Comparison of ENCODE assay signal across 2 cellular contexts in the genomic region with DNA sequence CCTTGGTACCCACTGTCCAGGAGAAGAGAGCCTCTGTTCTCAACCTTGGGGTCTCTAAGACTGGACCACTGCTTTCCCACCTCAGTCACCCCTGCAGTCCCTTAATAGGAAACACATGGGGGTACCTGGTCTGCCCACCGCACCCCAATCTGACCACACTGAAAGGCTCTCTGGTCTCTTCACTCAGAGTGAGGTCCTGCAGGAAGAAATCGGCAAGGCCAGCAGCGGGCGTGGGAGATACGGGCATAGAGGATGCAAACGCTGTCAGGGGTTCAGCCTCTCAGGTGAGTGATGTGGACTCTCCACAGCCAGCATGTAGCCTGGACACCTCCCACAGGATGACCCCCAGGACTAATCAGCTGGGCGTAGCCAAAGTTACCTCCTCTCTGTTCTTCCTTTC.
TF ChIP-seq lines count a peak whose summit lies in the region.

No MANE protein-coding gene starts in this region.

TF ChIP-seq in liver, 16 proteins besides CTCF, POLR2A, EP300 and RAD21:
- TF ChIP-seq FOXA2 (IDR thresholded peaks at IDR 0.05) (no peak), EGR1 (IDR thresholded peaks at IDR 0.05; ENCODE audit: low read depth in 2 of 2) (no peak), NR2F2 (IDR thresholded peaks at IDR 0.05) (no peak), GABPA (IDR thresholded peaks at IDR 0.05 in 1 of 2, conservative IDR thresholded peaks at IDR 0.05 in 1 of 2) (no peak)

TF ChIP-seq in HepG2, 621 proteins besides CTCF, POLR2A, EP300 and RAD21:
- TF ChIP-seq ZFP37 (CRISPR knock-in tag; IDR thresholded peaks at IDR 0.05; ENCODE audit: borderline replicate concordance), result no peak
- TF ChIP-seq ZNF792 (CRISPR knock-in tag; IDR thresholded peaks at IDR 0.05), result no peak
- TF ChIP-seq, protein P1, sequence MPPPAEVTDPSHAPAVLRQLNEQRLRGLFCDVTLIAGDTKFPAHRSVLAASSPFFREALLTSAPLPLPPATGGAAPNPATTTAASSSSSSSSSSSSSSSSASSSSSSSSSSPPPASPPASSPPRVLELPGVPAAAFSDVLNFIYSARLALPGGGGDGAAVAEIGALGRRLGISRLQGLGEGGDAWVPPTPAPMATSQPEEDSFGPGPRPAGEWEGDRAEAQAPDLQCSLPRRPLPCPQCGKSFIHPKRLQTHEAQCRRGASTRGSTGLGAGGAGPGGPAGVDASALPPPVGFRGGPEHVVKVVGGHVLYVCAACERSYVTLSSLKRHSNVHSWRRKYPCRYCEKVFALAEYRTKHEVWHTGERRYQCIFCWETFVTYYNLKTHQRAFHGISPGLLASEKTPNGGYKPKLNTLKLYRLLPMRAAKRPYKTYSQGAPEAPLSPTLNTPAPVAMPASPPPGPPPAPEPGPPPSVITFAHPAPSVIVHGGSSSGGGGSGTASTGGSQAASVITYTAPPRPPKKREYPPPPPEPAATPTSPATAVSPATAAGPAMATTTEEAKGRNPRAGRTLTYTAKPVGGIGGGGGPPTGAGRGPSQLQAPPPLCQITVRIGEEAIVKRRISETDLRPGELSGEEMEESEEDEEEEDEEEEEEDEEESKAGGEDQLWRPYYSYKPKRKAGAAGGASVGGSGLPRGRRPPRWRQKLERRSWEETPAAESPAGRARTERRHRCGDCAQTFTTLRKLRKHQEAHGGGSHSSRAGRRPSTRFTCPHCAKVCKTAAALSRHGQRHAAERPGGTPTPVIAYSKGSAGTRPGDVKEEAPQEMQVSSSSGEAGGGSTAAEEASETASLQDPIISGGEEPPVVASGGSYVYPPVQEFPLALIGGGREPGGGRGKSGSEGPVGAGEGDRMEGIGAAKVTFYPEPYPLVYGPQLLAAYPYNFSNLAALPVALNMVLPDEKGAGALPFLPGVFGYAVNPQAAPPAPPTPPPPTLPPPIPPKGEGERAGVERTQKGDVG (CRISPR knock-in tag; IDR thresholded peaks at IDR 0.05; ENCODE audit: borderline replicate concordance), result no peak
- TF ChIP-seq ZSCAN12 (CRISPR knock-in tag; IDR thresholded peaks at IDR 0.05), result no peak
- TF ChIP-seq, protein P2, sequence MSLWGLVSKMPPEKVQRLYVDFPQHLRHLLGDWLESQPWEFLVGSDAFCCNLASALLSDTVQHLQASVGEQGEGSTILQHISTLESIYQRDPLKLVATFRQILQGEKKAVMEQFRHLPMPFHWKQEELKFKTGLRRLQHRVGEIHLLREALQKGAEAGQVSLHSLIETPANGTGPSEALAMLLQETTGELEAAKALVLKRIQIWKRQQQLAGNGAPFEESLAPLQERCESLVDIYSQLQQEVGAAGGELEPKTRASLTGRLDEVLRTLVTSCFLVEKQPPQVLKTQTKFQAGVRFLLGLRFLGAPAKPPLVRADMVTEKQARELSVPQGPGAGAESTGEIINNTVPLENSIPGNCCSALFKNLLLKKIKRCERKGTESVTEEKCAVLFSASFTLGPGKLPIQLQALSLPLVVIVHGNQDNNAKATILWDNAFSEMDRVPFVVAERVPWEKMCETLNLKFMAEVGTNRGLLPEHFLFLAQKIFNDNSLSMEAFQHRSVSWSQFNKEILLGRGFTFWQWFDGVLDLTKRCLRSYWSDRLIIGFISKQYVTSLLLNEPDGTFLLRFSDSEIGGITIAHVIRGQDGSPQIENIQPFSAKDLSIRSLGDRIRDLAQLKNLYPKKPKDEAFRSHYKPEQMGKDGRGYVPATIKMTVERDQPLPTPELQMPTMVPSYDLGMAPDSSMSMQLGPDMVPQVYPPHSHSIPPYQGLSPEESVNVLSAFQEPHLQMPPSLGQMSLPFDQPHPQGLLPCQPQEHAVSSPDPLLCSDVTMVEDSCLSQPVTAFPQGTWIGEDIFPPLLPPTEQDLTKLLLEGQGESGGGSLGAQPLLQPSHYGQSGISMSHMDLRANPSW (CRISPR knock-in tag; IDR thresholded peaks at IDR 0.05; ENCODE audit: borderline replicate concordance), result no peak
- no peak for TF ChIP-seq NRL (CRISPR knock-in tag; IDR thresholded peaks at IDR 0.05; ENCODE audit: borderline replicate concordance)
- TF ChIP-seq ZNF101 (CRISPR knock-in tag; IDR thresholded peaks at IDR 0.05; ENCODE audit: borderline replicate concordance, low read depth), result no peak
- no peak for TF ChIP-seq ZFP36L2 (CRISPR knock-in tag; IDR thresholded peaks at IDR 0.05)
- TF ChIP-seq, protein P3, sequence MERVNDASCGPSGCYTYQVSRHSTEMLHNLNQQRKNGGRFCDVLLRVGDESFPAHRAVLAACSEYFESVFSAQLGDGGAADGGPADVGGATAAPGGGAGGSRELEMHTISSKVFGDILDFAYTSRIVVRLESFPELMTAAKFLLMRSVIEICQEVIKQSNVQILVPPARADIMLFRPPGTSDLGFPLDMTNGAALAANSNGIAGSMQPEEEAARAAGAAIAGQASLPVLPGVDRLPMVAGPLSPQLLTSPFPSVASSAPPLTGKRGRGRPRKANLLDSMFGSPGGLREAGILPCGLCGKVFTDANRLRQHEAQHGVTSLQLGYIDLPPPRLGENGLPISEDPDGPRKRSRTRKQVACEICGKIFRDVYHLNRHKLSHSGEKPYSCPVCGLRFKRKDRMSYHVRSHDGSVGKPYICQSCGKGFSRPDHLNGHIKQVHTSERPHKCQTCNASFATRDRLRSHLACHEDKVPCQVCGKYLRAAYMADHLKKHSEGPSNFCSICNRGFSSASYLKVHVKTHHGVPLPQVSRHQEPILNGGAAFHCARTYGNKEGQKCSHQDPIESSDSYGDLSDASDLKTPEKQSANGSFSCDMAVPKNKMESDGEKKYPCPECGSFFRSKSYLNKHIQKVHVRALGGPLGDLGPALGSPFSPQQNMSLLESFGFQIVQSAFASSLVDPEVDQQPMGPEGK (CRISPR knock-in tag; IDR thresholded peaks at IDR 0.05), result no peak
- no peak for TF ChIP-seq RELA (CRISPR knock-in tag; IDR thresholded peaks at IDR 0.05)
TF ChIP-seq in HepG2: peak in this region for 0.
